In genomic region chr11:126415128-126415527, GRCh38 we compare ENCODE assay signal across 11 cellular contexts. TPM values are rescaled to one million over a fixed set of nuclear protein-coding genes. Genes with fewer than 3 reads are reported as not detected.
A peak's percentile ranks its signal among the peaks of the same experiment; 100 is the strongest.
DNase-seq lines count a peak whose midpoint lies in the region; ATAC-seq and TF ChIP-seq lines count a peak whose summit lies in the region.
"Had no signal": no experiment of that assay in that cellular context is flagged by ENCODE, and none has a peak within 500 bp of the region (broad histone marks: within the 10 kb centered on the region; RNA-seq: fewer than 3 reads in every experiment).

No MANE protein-coding gene starts in this region.

- no peak for TF ChIP-seq CTCF in ascending aorta (IDR thresholded peaks at IDR 0.05)
- TF ChIP-seq CTCF in tibial nerve (IDR thresholded peaks at IDR 0.05), result no peak
- TF ChIP-seq CTCF in glutamatergic neuron (IDR thresholded peaks at IDR 0.05; ENCODE audit: partially characterized antibody, unreplicated experiment), result no peak

- peaks cover 0 to 7% of the 10 kb centered on the region in 2 donors for H3K36me3 ChIP-seq in ascending aorta
- H3K36me3 ChIP-seq in neuronal stem cell (replicated peaks in 1 of 2; ENCODE audit: control insufficient read depth in 2 of 2, insufficient read depth in 2 of 2, low read length in 2 of 2), result peaks cover 3 to 14% of the 10 kb centered on the region in 2 donors
- H3K36me3 ChIP-seq in tibial nerve, result peaks cover 0 to 13% (median 0%) of the 10 kb centered on the region in 3 donors

- no peak overlapping the region for H3K27ac Mint-ChIP-seq in glutamatergic neuron (ENCODE audit: unreplicated experiment)

- no peak overlapping the region for H2AK5ac ChIP-seq in neuronal stem cell (ENCODE audit: low read depth, low read length)

- H3K4me3 ChIP-seq in ascending aorta (peak overlapping the region in 1 of 2 donors; percentile 62), neuronal stem cell (ENCODE audit: low read length in 2 of 2) (no peak overlapping the region), tibial nerve (no peak overlapping the region)
- H3K4me3 ChIP-seq: cardiac muscle cell had no signal

- peaks cover 21 to 28% of the 10 kb centered on the region in 2 donors for H3K4me1 ChIP-seq in ascending aorta
- peaks cover 0 to 2% of the 10 kb centered on the region in 2 donors for H3K4me1 ChIP-seq in neuronal stem cell (ENCODE audit: control insufficient read depth in 2 of 2, insufficient read depth in 1 of 2, low read depth in 1 of 2, low read length in 2 of 2)
- H3K4me1 ChIP-seq in tibial nerve, result peaks cover 4 to 96% (median 57%) of the 10 kb centered on the region in 4 donors

- no peaks in the 10 kb centered on the region for H3K79me1 ChIP-seq in neuronal stem cell (ENCODE audit: low read depth, low read length)

- H3K4ac ChIP-seq in neuronal stem cell (ENCODE audit: low read length), result no peak overlapping the region

- no peak overlapping the region for H4K91ac ChIP-seq in neuronal stem cell (ENCODE audit: low read depth, low read length, poor library complexity)

- H3K27me3 Mint-ChIP-seq in glutamatergic neuron (ENCODE audit: unreplicated experiment), result peaks cover 2% of the 10 kb centered on the region

- no peak overlapping the region for H2BK15ac ChIP-seq in neuronal stem cell (ENCODE audit: low read length)

- peak overlapping the region; percentile 86 to 92 for H3K27ac ChIP-seq in ascending aorta
- H3K27ac ChIP-seq in neuronal stem cell (replicated peaks; ENCODE audit: low read length), result no peak overlapping the region
- H3K27ac ChIP-seq in tibial nerve, result peak overlapping the region; percentile 77 to 96 (median 88)
- H3K27ac ChIP-seq: cardiac muscle cell had no signal

- no peaks in the 10 kb centered on the region for H3K27me3 ChIP-seq in ascending aorta
- H3K27me3 ChIP-seq in neuronal stem cell (ENCODE audit: control insufficient read depth in 3 of 3, insufficient read depth in 3 of 3, low read depth in 1 of 3, low read length in 3 of 3), result no peaks in the 10 kb centered on the region
- no peaks in the 10 kb centered on the region for H3K27me3 ChIP-seq in tibial nerve
- H3K27me3 ChIP-seq: cardiac muscle cell had no signal

- H2BK5ac ChIP-seq in neuronal stem cell (ENCODE audit: low read length), result no peak overlapping the region

- H2BK120ac ChIP-seq in neuronal stem cell (ENCODE audit: low read depth, low read length), result no peak overlapping the region

- H3K4me2 ChIP-seq in neuronal stem cell (ENCODE audit: insufficient read depth, low read length, poor library complexity, severe bottlenecking), result no peak overlapping the region

- no peak overlapping the region for H3K4me3 Mint-ChIP-seq in glutamatergic neuron (ENCODE audit: unreplicated experiment)

- H3K36me3 Mint-ChIP-seq in glutamatergic neuron (ENCODE audit: unreplicated experiment), result no peaks in the 10 kb centered on the region

- no peak overlapping the region for H4K8ac ChIP-seq in neuronal stem cell (ENCODE audit: low read depth, low read length)

- no peak for TF ChIP-seq POLR2A in tibial nerve (IDR thresholded peaks at IDR 0.05)

- peak in 1 of 2 donors; percentile 84 for TF ChIP-seq EP300 in tibial nerve (IDR thresholded peaks at IDR 0.05)

- no peak overlapping the region for H3K14ac ChIP-seq in neuronal stem cell (ENCODE audit: low read length)

- H2BK12ac ChIP-seq in neuronal stem cell (ENCODE audit: low read length), result no peak overlapping the region

- H3K9me3 ChIP-seq in ascending aorta (no peaks in the 10 kb centered on the region), neuronal stem cell (replicated peaks in 1 of 2; ENCODE audit: control insufficient read depth in 2 of 2, insufficient read depth in 1 of 2, low read depth in 1 of 2, low read length in 2 of 2) (no peaks in the 10 kb centered on the region), tibial nerve (no peaks in the 10 kb centered on the region)

- H3K4me1 Mint-ChIP-seq in glutamatergic neuron (ENCODE audit: low read depth, unreplicated experiment), result peaks cover 15% of the 10 kb centered on the region

- ATAC-seq in Right ventricle myocardium superior (ENCODE audit: poor library complexity), result peak; percentile 45
- ATAC-seq in HG02763 (IDR thresholded peaks at IDR 0.05; ENCODE audit: unreplicated experiment), result no peak

- H3K9me3 Mint-ChIP-seq in glutamatergic neuron (ENCODE audit: unreplicated experiment), result no peaks in the 10 kb centered on the region

- DNase-seq in ascending aorta (ENCODE audit: low spot score in 2 of 2), result peak; percentile 38 to 91
- DNase-seq in Right ventricle myocardium superior, result peak; percentile 91
- DNase-seq in neuronal stem cell (ENCODE audit: low spot score), result no peak
- DNase-seq in tibial nerve (ENCODE audit: low spot score in 2 of 2), result peak; percentile 87 to 94
- DNase-seq in glutamatergic neuron, result no peak
- DNase-seq in T-helper 2 cell, result no peak
- DNase-seq in activated CD4-positive, alpha-beta T cell treated with anti-CD3 and anti-CD28 coated beads for 4 hours, result no peak
- DNase-seq: NCI-H748 treated with DMSO at 0.1 percent for 48 hours, trophoblast cell had no signal

- peak overlapping the region; percentile 50 for H3K9ac ChIP-seq in neuronal stem cell (ENCODE audit: low read depth, low read length, poor library complexity)

- intact Hi-C loops in ascending aorta (cut with DNase I), result loop anchor here (2.0 kb wide), 1 partner anchor 110 kb away; the partner anchor contains the start of gene DCPS
- intact Hi-C loops in Right ventricle myocardium superior (cut with DNase I), result loop anchor here (5.0 kb wide), 2 partner anchors 58 to 203 kb away; partner anchors contain the start of genes FAM118B, RPUSD4 and ST3GAL4

- H3K18ac ChIP-seq in neuronal stem cell (ENCODE audit: low read length), result no peak overlapping the region

- WGBS in neuronal stem cell (ENCODE audit: extremely low coverage in 2 of 2, insufficient read length in 2 of 2, insufficient replicate concordance in 1 of 2), 2 donors, result no CpG with 5 or more reads among the region's 7 CpGs
- WGBS in tibial nerve, 2 donors, result 12 to 18% methylated on average over 7 of the region's 7 CpGs

- no peak overlapping the region for H2AFZ ChIP-seq in neuronal stem cell (ENCODE audit: low read length)

- no peak overlapping the region for H3K23ac ChIP-seq in neuronal stem cell (ENCODE audit: low read depth, low read length, poor library complexity)

RNA-seq across cellular contexts. Expression of gene ST3GAL4, which starts 59.6 kb away (rescaled TPM):
- total RNA-seq in ascending aorta (61.4 TPM), Right ventricle myocardium superior (36.5 TPM), tibial nerve (100 to 1,000 TPM in 2 of 4 donors, 10 to 100 TPM in 2; 68.1 to 162 (median 122) TPM), glutamatergic neuron (ENCODE audit: unreplicated experiment) (10.4 TPM)
- 12.7 TPM for polyA plus RNA-seq in neuronal stem cell (2013, experiment 1 of 2)
- 11.2 TPM for polyA plus RNA-seq in neuronal stem cell (2013, experiment 2 of 2)

Comparison
In these comparisons a context has a peak if more than half of its experiments do, and no peak if none do; other contexts are left out.
1. DNase-seq: peak in ascending aorta (2 of 2), Right ventricle myocardium superior (single experiment) and tibial nerve (2 of 2); none in neuronal stem cell (single experiment), glutamatergic neuron (single experiment), T-helper 2 cell (0 of 5) and activated CD4-positive, alpha-beta T cell treated with anti-CD3 and anti-CD28 coated beads for 4 hours (0 of 2).